11 cellular contexts compared by ENCODE assay signal in genomic region chr2:101119431-101119830, GRCh38. TPM values are rescaled to one million over a fixed set of nuclear protein-coding genes. Genes with fewer than 3 reads are reported as not detected.
DNase-seq lines count a peak whose midpoint lies in the region; ATAC-seq and TF ChIP-seq lines count a peak whose summit lies in the region.
"Had no signal": no experiment of that assay in that cellular context is flagged by ENCODE, and none has a peak within 500 bp of the region (broad histone marks: within the 10 kb centered on the region; RNA-seq: fewer than 3 reads in every experiment).

No MANE protein-coding gene starts in this region.

- H3K27ac ChIP-seq in HCT116 (ENCODE audit: low read depth, low read length) (peak overlapping the region; percentile 51; the same call in 1 of the 2 replicates), left ventricle myocardium inferior (replicated peaks) (peak overlapping the region; percentile 93)

- H3K36me3 Mint-ChIP-seq in activated naive CD4-positive, alpha-beta T cell treated with anti-CD3 and anti-CD28 coated beads, Interleukin-2, amount 10 ng/mL, durations not matched to agents 7 days and 5 days = no peaks in the 10 kb centered on the region
- H3K36me3 Mint-ChIP-seq: activated naive CD4-positive, alpha-beta T cell treated with anti-CD3 and anti-CD28 coated beads, Interleukin-2, amount 50 U/mL, for 24 hours had no signal

- DNase-seq in HCT116 (ENCODE audit: low read depth, low spot score) = no peak
- DNase-seq in astrocyte of the spinal cord (ENCODE audit: low read depth, low spot score) = peak; percentile 59
- peak; percentile 43 for DNase-seq in left ventricle myocardium inferior
- DNase-seq in superior temporal gyrus (ENCODE audit: extremely low spot score) = peak; percentile 52
- no peak for DNase-seq in stimulated activated CD4-positive, alpha-beta T cell treated with anti-CD3 and anti-CD28 coated beads, Interleukin-2, amount 100 ng/mL, for 24 hours
- no peak for DNase-seq in activated naive CD4-positive, alpha-beta T cell treated with anti-CD3 and anti-CD28 coated beads, Interleukin-2, amount 10 ng/mL, durations not matched to agents 7 days and 5 days
- DNase-seq in ureter (ENCODE audit: low spot score) = no peak
- DNase-seq: activated CD4-positive, alpha-beta T cell treated with anti-CD3 and anti-CD28 coated beads for 1 hour had no signal

- TF ChIP-seq POLR2A in HCT116 (IDR thresholded peaks at IDR 0.05; ENCODE audit: borderline replicate concordance, extremely low read depth, insufficient read depth, insufficient read length) = no peak

- H3K4me1 Mint-ChIP-seq in activated naive CD4-positive, alpha-beta T cell treated with anti-CD3 and anti-CD28 coated beads, Interleukin-2, amount 10 ng/mL, durations not matched to agents 7 days and 5 days = no peaks in the 10 kb centered on the region

- H3K4me3 ChIP-seq in HCT116 (replicated peaks in 1 of 2; ENCODE audit: low read depth in 1 of 2, low read length in 2 of 2) (no peak overlapping the region), astrocyte of the spinal cord (ENCODE audit: low read depth, low read length) (no peak overlapping the region), left ventricle myocardium inferior (no peak overlapping the region)

- H2AFZ ChIP-seq in HCT116 (ENCODE audit: low read depth, low read length, poor library complexity, severe bottlenecking) = no peak overlapping the region

- in situ Hi-C loops in astrocyte of the spinal cord (cut with HindIII; ENCODE audit: low sequenced_read_pairs) = no loop called here

- no peaks in the 10 kb centered on the region for H3K9me3 Mint-ChIP-seq in activated naive CD4-positive, alpha-beta T cell treated with anti-CD3 and anti-CD28 coated beads, Interleukin-2, amount 10 ng/mL, durations not matched to agents 7 days and 5 days
- H3K9me3 Mint-ChIP-seq: activated naive CD4-positive, alpha-beta T cell treated with anti-CD3 and anti-CD28 coated beads, Interleukin-2, amount 50 U/mL, for 24 hours; neural crest cell had no signal

- peak overlapping the region; percentile 68 for H3K4me2 ChIP-seq in HCT116 (ENCODE audit: low read length)

- peak overlapping the region; percentile 45 for H3K9ac ChIP-seq in HCT116 (ENCODE audit: low read length)

- no TSS peak for BruUV-seq in HCT116 (replicated peaks; lab: Mats Ljungman, UMichigan)

- H3K9me2 ChIP-seq in HCT116 (ENCODE audit: insufficient read depth) = no peaks in the 10 kb centered on the region

- intact Hi-C loops in HCT116 (cut with micrococcal nuclease) = no loop called here
- intact Hi-C loops in left ventricle myocardium inferior (cut with micrococcal nuclease) = no loop called here

- RAD21 ChIA-PET in HCT116 (lab: Charles Lee; ENCODE audit: low non-redundant PET in 1 of 2, low total read pairs in 2 of 2, uncharacterized antibody in 2 of 2, unreplicated experiment in 2 of 2) = no interaction called here

- no peaks in the 10 kb centered on the region for H3K36me3 ChIP-seq in HCT116 (ENCODE audit: control insufficient read depth in 1 of 2, insufficient read depth in 2 of 2, low read length in 2 of 2)
- no peaks in the 10 kb centered on the region for H3K36me3 ChIP-seq in left ventricle myocardium inferior

- no peaks in the 10 kb centered on the region for H4K20me1 ChIP-seq in HCT116 (ENCODE audit: insufficient read depth)

- no peak overlapping the region for H3K4me3 Mint-ChIP-seq in activated naive CD4-positive, alpha-beta T cell treated with anti-CD3 and anti-CD28 coated beads, Interleukin-2, amount 10 ng/mL, durations not matched to agents 7 days and 5 days
- H3K4me3 Mint-ChIP-seq: activated naive CD4-positive, alpha-beta T cell treated with anti-CD3 and anti-CD28 coated beads, Interleukin-2, amount 50 U/mL, for 24 hours; neural crest cell had no signal

- no peak for TF ChIP-seq RAD21 in HCT116 (IDR thresholded peaks at IDR 0.05; ENCODE audit: low read depth)

- peaks cover 80% of the 10 kb centered on the region for H3K79me2 ChIP-seq in HCT116 (ENCODE audit: insufficient read depth, low read length)

- CTCF ChIA-PET in HCT116 (lab: Charles Lee) = no interaction called here
- CTCF ChIA-PET in activated naive CD4-positive, alpha-beta T cell treated with anti-CD3 and anti-CD28 coated beads, Interleukin-2, amount 10 ng/mL, durations not matched to agents 7 days and 5 days (lab: Charles Lee) = no interaction called here

- H3K27me3 ChIP-seq in HCT116 (ENCODE audit: insufficient read depth, low read length) (no peaks in the 10 kb centered on the region), left ventricle myocardium inferior (ENCODE audit: low read depth) (no peaks in the 10 kb centered on the region)

- peak; percentile 34 for ATAC-seq in HCT116
- ATAC-seq in HG02970 (IDR thresholded peaks at IDR 0.05; ENCODE audit: low FRiP score, unreplicated experiment) = no peak

- H3K27me3 Mint-ChIP-seq in activated naive CD4-positive, alpha-beta T cell treated with anti-CD3 and anti-CD28 coated beads, Interleukin-2, amount 10 ng/mL, durations not matched to agents 7 days and 5 days = no peaks in the 10 kb centered on the region
- H3K27me3 Mint-ChIP-seq: activated naive CD4-positive, alpha-beta T cell treated with anti-CD3 and anti-CD28 coated beads, Interleukin-2, amount 50 U/mL, for 24 hours had no signal

- peaks cover 69 to 78% of the 10 kb centered on the region in 2 experiments for H3K4me1 ChIP-seq in HCT116 (ENCODE audit: control insufficient read depth in 1 of 2, insufficient read depth in 2 of 2, low read length in 2 of 2)
- peaks cover 93% of the 10 kb centered on the region for H3K4me1 ChIP-seq in left ventricle myocardium inferior

- H3K9me3 ChIP-seq in HCT116 (ENCODE audit: control insufficient read depth in 1 of 2, insufficient read depth in 1 of 2, low read depth in 1 of 2, low read length in 2 of 2) (no peaks in the 10 kb centered on the region), left ventricle myocardium inferior (replicated peaks) (no peaks in the 10 kb centered on the region)

- H3K27ac Mint-ChIP-seq in activated naive CD4-positive, alpha-beta T cell treated with anti-CD3 and anti-CD28 coated beads, Interleukin-2, amount 10 ng/mL, durations not matched to agents 7 days and 5 days = no peak overlapping the region

- TF ChIP-seq CTCF in HCT116 (IDR thresholded peaks at IDR 0.05 in 2 of 3, conservative IDR thresholded peaks at IDR 0.05 in 1 of 3; ENCODE audit: borderline replicate concordance in 1 of 3, insufficient read depth in 1 of 3, low read depth in 2 of 3, low read length in 2 of 3) (no peak), astrocyte of the spinal cord (IDR thresholded peaks at IDR 0.05; ENCODE audit: low read depth, low read length) (no peak), left ventricle myocardium inferior (IDR thresholded peaks at IDR 0.05; ENCODE audit: borderline replicate concordance) (no peak)

- POLR2A ChIA-PET in HCT116 (lab: Charles Lee) = no interaction called here

TF ChIP-seq in HCT116, 20 proteins besides CTCF, POLR2A, EP300 and RAD21:
- no peak for TF ChIP-seq CEBPB (IDR thresholded peaks at IDR 0.05; ENCODE audit: low read depth)
- no peak for TF ChIP-seq EZH2 (IDR thresholded peaks at IDR 0.05)
- peak; percentile 33; the same call in 1 of the 2 replicates for TF ChIP-seq FOSL1 (IDR thresholded peaks at IDR 0.05; ENCODE audit: low read depth)
- TF ChIP-seq JUND (IDR thresholded peaks at IDR 0.05) = peak; percentile 41; the same call in 1 of the 2 replicates
- peak; percentile 38; the same call in 1 of the 2 replicates for TF ChIP-seq SP1 (IDR thresholded peaks at IDR 0.05; ENCODE audit: low read depth)

RNA-seq across cellular contexts. Expression of gene TBC1D8, which starts 31.8 kb away (rescaled TPM):
- total RNA-seq in HCT116 (2021; ENCODE audit: unreplicated experiment) (44.0 TPM), left ventricle myocardium inferior (45.0 TPM), ureter (69.1 TPM)
- polyA plus RNA-seq in HCT116 (2012) = 38.6 and 44.2 TPM in 2 replicates

Comparison
In these comparisons a context has a peak if more than half of its experiments do, and no peak if none do; other contexts are left out.
1. DNase-seq: peak in astrocyte of the spinal cord (single experiment), left ventricle myocardium inferior (single experiment) and superior temporal gyrus (single experiment); none in HCT116 (single experiment), stimulated activated CD4-positive, alpha-beta T cell treated with anti-CD3 and anti-CD28 coated beads, Interleukin-2, amount 100 ng/mL, for 24 hours (0 of 2), activated naive CD4-positive, alpha-beta T cell treated with anti-CD3 and anti-CD28 coated beads, Interleukin-2, amount 10 ng/mL, durations not matched to agents 7 days and 5 days (single experiment) and ureter (single experiment).